9 cellular contexts compared by ENCODE assay signal in genomic region chr14:92945959-92946846, GRCh38. TPM values are rescaled to one million over a fixed set of nuclear protein-coding genes. Genes with fewer than 3 reads are reported as not detected.
DNase-seq lines count a peak whose midpoint lies in the region; ATAC-seq and TF ChIP-seq lines count a peak whose summit lies in the region.
"Had no signal": no experiment of that assay in that cellular context is flagged by ENCODE, and none has a peak within 500 bp of the region (broad histone marks: within the 10 kb centered on the region; RNA-seq: fewer than 3 reads in every experiment).

No MANE protein-coding gene starts in this region.

- no peak overlapping the region for H3K4me3 Mint-ChIP-seq in HFFc6

- intact Hi-C loops in IMR-90 (cut with micrococcal nuclease) = no loop called here
- intact Hi-C loops in adrenal gland (cut with DNase I) = no loop called here
- intact Hi-C loops in left ventricle myocardium inferior (cut with micrococcal nuclease) = no loop called here

- no TSS peak for BruUV-seq in IMR-90 (replicated peaks; lab: Mats Ljungman, UMichigan)

- H3K27ac Mint-ChIP-seq in HFFc6 = no peak overlapping the region

- no peak overlapping the region for H4K8ac ChIP-seq in IMR-90 (ENCODE audit: low read depth in 2 of 2, low read length in 2 of 2)

- H3K27me3 ChIP-seq in IMR-90 (ENCODE audit: control insufficient read depth, insufficient read depth, low read length) (no peaks in the 10 kb centered on the region), adrenal gland (no peaks in the 10 kb centered on the region), left ventricle myocardium inferior (ENCODE audit: low read depth) (no peaks in the 10 kb centered on the region)

- H2AFZ ChIP-seq in IMR-90 (replicated peaks; ENCODE audit: low read length, poor library complexity) = peak overlapping the region; percentile 8

- dilution Hi-C loops in IMR-90 (cut with HindIII; ENCODE audit: low sequenced_read_pairs, unreplicated experiment) = no loop called here

- no peak overlapping the region for H3K18ac ChIP-seq in IMR-90 (ENCODE audit: low read depth, low read length)

- ATAC-seq in IMR-90 (ENCODE audit: low read depth) (peak; percentile 36), HG02852 (IDR thresholded peaks at IDR 0.05; ENCODE audit: unreplicated experiment) (no peak)

- no peak overlapping the region for H3K4ac ChIP-seq in IMR-90 (ENCODE audit: low read depth, low read length)

- H3K14ac ChIP-seq in IMR-90 (replicated peaks; ENCODE audit: low read depth, low read length) = no peak overlapping the region

- no peaks in the 10 kb centered on the region for H3K36me3 Mint-ChIP-seq in HFFc6 (ENCODE audit: low read depth)

- H3K4me1 ChIP-seq in IMR-90 (ENCODE audit: control insufficient read depth, insufficient read depth, low read length) (no peaks in the 10 kb centered on the region), adrenal gland (replicated peaks in 1 of 2) (no peaks in the 10 kb centered on the region), left ventricle myocardium inferior (peaks cover 50% of the 10 kb centered on the region)

- no peaks in the 10 kb centered on the region for H3K79me1 ChIP-seq in IMR-90 (ENCODE audit: low read depth in 1 of 2, low read length in 2 of 2)

- no peaks in the 10 kb centered on the region for H3K4me1 Mint-ChIP-seq in HFFc6 (ENCODE audit: low read depth)

- H2BK120ac ChIP-seq in IMR-90 (ENCODE audit: low read depth, low read length) = no peak overlapping the region

- TF ChIP-seq POLR2A in IMR-90 (IDR thresholded peaks at IDR 0.05; ENCODE audit: low read depth, low read length) (no peak), adrenal gland (IDR thresholded peaks at IDR 0.05) (no peak)

- no peak overlapping the region for H4K91ac ChIP-seq in IMR-90 (ENCODE audit: insufficient read depth, low read depth, low read length)

- CTCF ChIA-PET in IMR-90 (lab: Yijun Ruan, JAX) = interaction anchor here (0.6 kb wide), 1 partner anchor 188 kb away, joined by 3 read pairs; no protein-coding TSS in a partner anchor

- TF ChIP-seq CTCF in IMR-90 (conservative IDR thresholded peaks at IDR 0.05; ENCODE audit: low read depth, low read length) = no peak
- no peak for TF ChIP-seq CTCF in adrenal gland (IDR thresholded peaks at IDR 0.05)
- no peak for TF ChIP-seq CTCF in left ventricle myocardium inferior (IDR thresholded peaks at IDR 0.05; ENCODE audit: borderline replicate concordance)
- TF ChIP-seq CTCF in HFFc6 (IDR thresholded peaks at IDR 0.05) = no peak

- POLR2A ChIA-PET in IMR-90 (lab: Charles Lee; ENCODE audit: unreplicated experiment) = no interaction called here

- 89% methylated on average over 11 of the region's 38 CpGs; no CpG with 5 or more reads in 1 of the 2 experiments for WGBS in IMR-90 (ENCODE audit: extremely low coverage in 2 of 2, insufficient read length in 1 of 2), 2 experiments
- 75 to 85% (median 82%) methylated on average over 22 to 38 of the region's 38 CpGs for WGBS in adrenal gland, 4 donors

- no peaks in the 10 kb centered on the region for H4K20me1 ChIP-seq in IMR-90 (ENCODE audit: insufficient read depth, low read length)

- no peak for TF ChIP-seq RAD21 in IMR-90 (IDR thresholded peaks at IDR 0.05; ENCODE audit: low read length)

- in situ Hi-C loops in IMR-90 (cut with MboI; ENCODE audit: low sequenced_read_pairs) = no loop called here

- no peak overlapping the region for H3K56ac ChIP-seq in IMR-90 (ENCODE audit: extremely low read depth, insufficient read depth, low read length)

- H3K27me3 Mint-ChIP-seq in HFFc6 (ENCODE audit: insufficient read depth) = peaks cover 4% of the 10 kb centered on the region

- no peaks in the 10 kb centered on the region for H3K36me3 ChIP-seq in IMR-90 (ENCODE audit: control insufficient read depth, insufficient read depth, low read length)
- H3K36me3 ChIP-seq in adrenal gland (replicated peaks in 1 of 2) = peaks cover 0 to 10% of the 10 kb centered on the region in 2 donors
- peaks cover 64% of the 10 kb centered on the region for H3K36me3 ChIP-seq in left ventricle myocardium inferior

- no peak overlapping the region for H4K5ac ChIP-seq in IMR-90 (ENCODE audit: low read depth, low read length)

- H3K27ac ChIP-seq in IMR-90 (ENCODE audit: insufficient read depth, low read length) = no peak overlapping the region
- H3K27ac ChIP-seq in adrenal gland = no peak overlapping the region
- no peak overlapping the region for H3K27ac ChIP-seq in left ventricle myocardium inferior (replicated peaks)
- peak overlapping the region; percentile 30 for H3K27ac ChIP-seq in substantia nigra (ENCODE audit: low read depth, low read length, poor library complexity, severe bottlenecking)

- DNase-seq in IMR-90 (peak; percentile 60), adrenal gland (peak in 6 of 7 donors; percentile 23 to 82 (median 45)), left ventricle myocardium inferior (peak; percentile 56), substantia nigra (lab: John Stamatoyannopoulos, UW) (no peak), NCI-H446 treated with DMSO at 0.1 percent for 48 hours (lab: John Stamatoyannopoulos, UW) (no peak), HFFc6 (no peak)
- DNase-seq: head of caudate nucleus, NCI-H510A treated with DMSO at 0.1 percent for 48 hours had no signal

- no peak overlapping the region for H3K23ac ChIP-seq in IMR-90 (ENCODE audit: low read depth, low read length)

- H2BK20ac ChIP-seq in IMR-90 (ENCODE audit: low read depth, low read length) = no peak overlapping the region

- H3K9me3 ChIP-seq in IMR-90 (ENCODE audit: control insufficient read depth, insufficient read depth, low read length) (no peaks in the 10 kb centered on the region), adrenal gland (replicated peaks in 1 of 3) (no peaks in the 10 kb centered on the region), left ventricle myocardium inferior (replicated peaks) (no peaks in the 10 kb centered on the region)

- no peak overlapping the region for H2BK15ac ChIP-seq in IMR-90 (ENCODE audit: low read depth, low read length)

- H3K4me3 ChIP-seq in IMR-90 (ENCODE audit: insufficient read depth, low read depth, low read length) (no peak overlapping the region), adrenal gland (no peak overlapping the region), left ventricle myocardium inferior (no peak overlapping the region)

- H2BK5ac ChIP-seq in IMR-90 (ENCODE audit: low read depth, low read length, poor library complexity, severe bottlenecking) = no peak overlapping the region

- H3K9ac ChIP-seq in IMR-90 (ENCODE audit: low read depth, low read length) = no peak overlapping the region

- peak overlapping the region; percentile 82 for H2AK9ac ChIP-seq in IMR-90 (replicated peaks; ENCODE audit: low read depth, low read length, poor library complexity)

- no peak overlapping the region for H2AK5ac ChIP-seq in IMR-90 (ENCODE audit: low read depth, low read length)

- no peaks in the 10 kb centered on the region for H3K9me3 Mint-ChIP-seq in HFFc6

- no peak overlapping the region for H3K4me2 ChIP-seq in IMR-90 (ENCODE audit: low read depth, low read length)

- no peaks in the 10 kb centered on the region for H3K9me1 ChIP-seq in IMR-90 (ENCODE audit: insufficient read depth, low read length)

TF ChIP-seq in IMR-90, 13 proteins besides CTCF, POLR2A, EP300 and RAD21:
- TF ChIP-seq CEBPB (IDR thresholded peaks at IDR 0.05; ENCODE audit: low read depth, low read length) (no peak), RCOR1 (IDR thresholded peaks at IDR 0.05; ENCODE audit: insufficient replicate concordance, low read length) (no peak), FOS (IDR thresholded peaks at IDR 0.05; ENCODE audit: low read depth, low read length) (no peak), MAFK (IDR thresholded peaks at IDR 0.05; ENCODE audit: low read depth, low read length) (no peak), USF2 (IDR thresholded peaks at IDR 0.05; ENCODE audit: low read depth, low read length) (no peak), BHLHE40 (IDR thresholded peaks at IDR 0.05; ENCODE audit: low read depth, low read length) (no peak), MAZ (IDR thresholded peaks at IDR 0.05; ENCODE audit: borderline replicate concordance, low read depth, low read length) (no peak), MXI1 (IDR thresholded peaks at IDR 0.05; ENCODE audit: borderline replicate concordance, low read depth, low read length) (no peak), NFE2L2 (IDR thresholded peaks at IDR 0.05; ENCODE audit: low read depth, low read length) (no peak), ELK1 (IDR thresholded peaks at IDR 0.05; ENCODE audit: borderline replicate concordance, low read depth, low read length) (no peak), CHD1 (IDR thresholded peaks at IDR 0.05; ENCODE audit: low read depth, low read length) (no peak), SMC3 (IDR thresholded peaks at IDR 0.05; ENCODE audit: low read depth, low read length) (no peak), RFX5 (IDR thresholded peaks at IDR 0.05; ENCODE audit: low read depth, low read length) (no peak)

RNA-seq across cellular contexts. Expression of gene CHGA, which starts 23.3 kb away (rescaled TPM):
- not detected in 2 replicates for total RNA-seq in IMR-90 (2012; rRNA removed)
- not detected in 2 replicates for polyA plus RNA-seq in IMR-90 (2012; rRNA removed)
- polyA plus RNA-seq in IMR-90 (2012; cell fraction: cytosol; rRNA removed) = not detected in 2 replicates
- polyA plus RNA-seq in IMR-90 (2012; cell fraction: nucleus; rRNA removed; ENCODE audit: low replicate concordance) = not detected in 2 replicates
- total RNA-seq in adrenal gland = 1,000 to 10,000 TPM in 1 of 8 donors, 100 to 1,000 TPM in 3, 10 to 100 TPM in 2, under 1 TPM in 1, not detected in 1; 0.54 to 1,182 (median 101) TPM
- 1,000 to 10,000 TPM; 1,038 to 3,883 (median 1,069) TPM for polyA plus RNA-seq in adrenal gland
- not detected for total RNA-seq in left ventricle myocardium inferior
- total RNA-seq in HFFc6 (2021; fragmentation: NEBNext Ultra II Directional; extraction: Animal tissue kit (Norgen Biotek cat#: 25700)) = not detected

Comparison
In these comparisons a context has a peak if more than half of its experiments do, and no peak if none do; other contexts are left out.
1. DNase-seq: peak in IMR-90 (single experiment), adrenal gland (6 of 7) and left ventricle myocardium inferior (single experiment); none in substantia nigra (0 of 49), NCI-H446 treated with DMSO at 0.1 percent for 48 hours (single experiment) and HFFc6 (single experiment).